ENCODE assay signal across 1 cellular context in the genomic region with DNA sequence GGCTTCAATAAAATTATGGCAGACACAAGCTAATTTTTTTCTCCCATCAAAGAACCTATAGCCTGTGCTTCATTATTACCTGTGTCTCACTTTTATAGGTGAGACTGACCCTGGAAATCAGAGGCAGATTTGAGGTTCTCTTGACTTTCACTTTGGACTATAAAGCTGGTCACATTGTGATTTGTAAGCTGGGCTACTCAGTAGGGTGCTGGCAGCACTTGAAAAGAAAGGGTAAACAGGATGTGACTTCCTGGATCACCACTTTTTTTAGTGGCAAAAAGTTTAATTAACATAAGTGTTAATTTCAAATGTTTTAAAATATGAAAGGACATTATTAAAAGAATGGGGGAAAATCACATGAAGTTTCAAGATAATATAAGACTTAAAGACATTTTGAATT.
TF ChIP-seq lines count a peak whose summit lies in the region.

No MANE protein-coding gene starts in this region.

TF ChIP-seq in H1, 55 proteins besides CTCF, POLR2A, EP300 and RAD21:
- TF ChIP-seq HDAC6 (IDR thresholded peaks at IDR 0.05; ENCODE audit: low read depth, low read length) (no peak), SIX5 (IDR thresholded peaks at IDR 0.05; ENCODE audit: low read depth, low read length) (no peak), GABPA (IDR thresholded peaks at IDR 0.05; ENCODE audit: borderline replicate concordance, insufficient read depth, low read length) (no peak), TCF12 (IDR thresholded peaks at IDR 0.05; ENCODE audit: low read depth, low read length) (no peak), SP1 (IDR thresholded peaks at IDR 0.05; ENCODE audit: low read depth, low read length) (0 out of 2 replicates have a peak, but pooled peaks have one; percentile 18)
- TF ChIP-seq, protein P1, sequence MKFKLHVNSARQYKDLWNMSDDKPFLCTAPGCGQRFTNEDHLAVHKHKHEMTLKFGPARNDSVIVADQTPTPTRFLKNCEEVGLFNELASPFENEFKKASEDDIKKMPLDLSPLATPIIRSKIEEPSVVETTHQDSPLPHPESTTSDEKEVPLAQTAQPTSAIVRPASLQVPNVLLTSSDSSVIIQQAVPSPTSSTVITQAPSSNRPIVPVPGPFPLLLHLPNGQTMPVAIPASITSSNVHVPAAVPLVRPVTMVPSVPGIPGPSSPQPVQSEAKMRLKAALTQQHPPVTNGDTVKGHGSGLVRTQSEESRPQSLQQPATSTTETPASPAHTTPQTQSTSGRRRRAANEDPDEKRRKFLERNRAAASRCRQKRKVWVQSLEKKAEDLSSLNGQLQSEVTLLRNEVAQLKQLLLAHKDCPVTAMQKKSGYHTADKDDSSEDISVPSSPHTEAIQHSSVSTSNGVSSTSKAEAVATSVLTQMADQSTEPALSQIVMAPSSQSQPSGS (IDR thresholded peaks at IDR 0.05; ENCODE audit: low read length), result no peak
- TF ChIP-seq, protein P2, sequence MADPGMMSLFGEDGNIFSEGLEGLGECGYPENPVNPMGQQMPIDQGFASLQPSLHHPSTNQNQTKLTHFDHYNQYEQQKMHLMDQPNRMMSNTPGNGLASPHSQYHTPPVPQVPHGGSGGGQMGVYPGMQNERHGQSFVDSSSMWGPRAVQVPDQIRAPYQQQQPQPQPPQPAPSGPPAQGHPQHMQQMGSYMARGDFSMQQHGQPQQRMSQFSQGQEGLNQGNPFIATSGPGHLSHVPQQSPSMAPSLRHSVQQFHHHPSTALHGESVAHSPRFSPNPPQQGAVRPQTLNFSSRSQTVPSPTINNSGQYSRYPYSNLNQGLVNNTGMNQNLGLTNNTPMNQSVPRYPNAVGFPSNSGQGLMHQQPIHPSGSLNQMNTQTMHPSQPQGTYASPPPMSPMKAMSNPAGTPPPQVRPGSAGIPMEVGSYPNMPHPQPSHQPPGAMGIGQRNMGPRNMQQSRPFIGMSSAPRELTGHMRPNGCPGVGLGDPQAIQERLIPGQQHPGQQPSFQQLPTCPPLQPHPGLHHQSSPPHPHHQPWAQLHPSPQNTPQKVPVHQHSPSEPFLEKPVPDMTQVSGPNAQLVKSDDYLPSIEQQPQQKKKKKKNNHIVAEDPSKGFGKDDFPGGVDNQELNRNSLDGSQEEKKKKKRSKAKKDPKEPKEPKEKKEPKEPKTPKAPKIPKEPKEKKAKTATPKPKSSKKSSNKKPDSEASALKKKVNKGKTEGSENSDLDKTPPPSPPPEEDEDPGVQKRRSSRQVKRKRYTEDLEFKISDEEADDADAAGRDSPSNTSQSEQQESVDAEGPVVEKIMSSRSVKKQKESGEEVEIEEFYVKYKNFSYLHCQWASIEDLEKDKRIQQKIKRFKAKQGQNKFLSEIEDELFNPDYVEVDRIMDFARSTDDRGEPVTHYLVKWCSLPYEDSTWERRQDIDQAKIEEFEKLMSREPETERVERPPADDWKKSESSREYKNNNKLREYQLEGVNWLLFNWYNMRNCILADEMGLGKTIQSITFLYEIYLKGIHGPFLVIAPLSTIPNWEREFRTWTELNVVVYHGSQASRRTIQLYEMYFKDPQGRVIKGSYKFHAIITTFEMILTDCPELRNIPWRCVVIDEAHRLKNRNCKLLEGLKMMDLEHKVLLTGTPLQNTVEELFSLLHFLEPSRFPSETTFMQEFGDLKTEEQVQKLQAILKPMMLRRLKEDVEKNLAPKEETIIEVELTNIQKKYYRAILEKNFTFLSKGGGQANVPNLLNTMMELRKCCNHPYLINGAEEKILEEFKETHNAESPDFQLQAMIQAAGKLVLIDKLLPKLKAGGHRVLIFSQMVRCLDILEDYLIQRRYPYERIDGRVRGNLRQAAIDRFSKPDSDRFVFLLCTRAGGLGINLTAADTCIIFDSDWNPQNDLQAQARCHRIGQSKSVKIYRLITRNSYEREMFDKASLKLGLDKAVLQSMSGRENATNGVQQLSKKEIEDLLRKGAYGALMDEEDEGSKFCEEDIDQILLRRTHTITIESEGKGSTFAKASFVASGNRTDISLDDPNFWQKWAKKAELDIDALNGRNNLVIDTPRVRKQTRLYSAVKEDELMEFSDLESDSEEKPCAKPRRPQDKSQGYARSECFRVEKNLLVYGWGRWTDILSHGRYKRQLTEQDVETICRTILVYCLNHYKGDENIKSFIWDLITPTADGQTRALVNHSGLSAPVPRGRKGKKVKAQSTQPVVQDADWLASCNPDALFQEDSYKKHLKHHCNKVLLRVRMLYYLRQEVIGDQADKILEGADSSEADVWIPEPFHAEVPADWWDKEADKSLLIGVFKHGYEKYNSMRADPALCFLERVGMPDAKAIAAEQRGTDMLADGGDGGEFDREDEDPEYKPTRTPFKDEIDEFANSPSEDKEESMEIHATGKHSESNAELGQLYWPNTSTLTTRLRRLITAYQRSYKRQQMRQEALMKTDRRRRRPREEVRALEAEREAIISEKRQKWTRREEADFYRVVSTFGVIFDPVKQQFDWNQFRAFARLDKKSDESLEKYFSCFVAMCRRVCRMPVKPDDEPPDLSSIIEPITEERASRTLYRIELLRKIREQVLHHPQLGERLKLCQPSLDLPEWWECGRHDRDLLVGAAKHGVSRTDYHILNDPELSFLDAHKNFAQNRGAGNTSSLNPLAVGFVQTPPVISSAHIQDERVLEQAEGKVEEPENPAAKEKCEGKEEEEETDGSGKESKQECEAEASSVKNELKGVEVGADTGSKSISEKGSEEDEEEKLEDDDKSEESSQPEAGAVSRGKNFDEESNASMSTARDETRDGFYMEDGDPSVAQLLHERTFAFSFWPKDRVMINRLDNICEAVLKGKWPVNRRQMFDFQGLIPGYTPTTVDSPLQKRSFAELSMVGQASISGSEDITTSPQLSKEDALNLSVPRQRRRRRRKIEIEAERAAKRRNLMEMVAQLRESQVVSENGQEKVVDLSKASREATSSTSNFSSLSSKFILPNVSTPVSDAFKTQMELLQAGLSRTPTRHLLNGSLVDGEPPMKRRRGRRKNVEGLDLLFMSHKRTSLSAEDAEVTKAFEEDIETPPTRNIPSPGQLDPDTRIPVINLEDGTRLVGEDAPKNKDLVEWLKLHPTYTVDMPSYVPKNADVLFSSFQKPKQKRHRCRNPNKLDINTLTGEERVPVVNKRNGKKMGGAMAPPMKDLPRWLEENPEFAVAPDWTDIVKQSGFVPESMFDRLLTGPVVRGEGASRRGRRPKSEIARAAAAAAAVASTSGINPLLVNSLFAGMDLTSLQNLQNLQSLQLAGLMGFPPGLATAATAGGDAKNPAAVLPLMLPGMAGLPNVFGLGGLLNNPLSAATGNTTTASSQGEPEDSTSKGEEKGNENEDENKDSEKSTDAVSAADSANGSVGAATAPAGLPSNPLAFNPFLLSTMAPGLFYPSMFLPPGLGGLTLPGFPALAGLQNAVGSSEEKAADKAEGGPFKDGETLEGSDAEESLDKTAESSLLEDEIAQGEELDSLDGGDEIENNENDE (IDR thresholded peaks at IDR 0.05; ENCODE audit: insufficient replicate concordance, low read length), result peak; percentile 87
